Comparison of ENCODE assay signal across 29 cellular contexts in genomic region chr1:208599063-208599462, GRCh38.
"Had no signal": no experiment of that assay in that cellular context is flagged by ENCODE, and none has a peak within 500 bp of the region (broad histone marks: within the 10 kb centered on the region; RNA-seq: fewer than 3 reads in every experiment).

No MANE protein-coding gene starts in this region.

- H3K9me3 ChIP-seq: heart left ventricle, left ventricle myocardium inferior, neutrophil, ovary, right atrium auricular region, right lobe of liver, stomach, suprapubic skin, thoracic aorta, tibial artery, upper lobe of right lung had no signal

- H3K4me3 ChIP-seq: heart left ventricle, left ventricle myocardium inferior, lung, ovary, right atrium auricular region, right lobe of liver, skin epidermis, stomach, suprapubic skin, thoracic aorta, tibial artery, upper lobe of right lung had no signal

- H3K4me3 Mint-ChIP-seq: immature natural killer cell; naive thymus-derived CD8-positive, alpha-beta T cell; nephron; neural crest cell; stimulated activated naive B cell treated with anti-CD40 and anti-IgM and Interleukin-4, amounts not matched to agents 10 μg/mL and 1 μg/mL and 100 μg/mL, for 72 hours had no signal

- H3K27me3 ChIP-seq: heart left ventricle, neutrophil, ovary, right atrium auricular region, right lobe of liver, stomach, tibial artery, upper lobe of right lung had no signal

- ATAC-seq: heart left ventricle; naive thymus-derived CD8-positive, alpha-beta T cell; right lobe of liver; stimulated activated naive B cell treated with anti-CD40 and anti-IgM and Interleukin-4, amounts not matched to agents 10 μg/mL and 1 μg/mL and 100 μg/mL, for 72 hours; stimulated activated naive CD8-positive, alpha-beta T cell treated with anti-CD3 and anti-CD28 coated beads, Interleukin-15, Interleukin-2, amounts not matched to agents 100 U/mL and 50 U/mL, for 24 hours; upper lobe of right lung had no signal

- DNase-seq: heart left ventricle; hypothalamus; immature natural killer cell; islet precursor cell; left ventricle myocardium inferior; mesendoderm; naive thymus-derived CD8-positive, alpha-beta T cell; occipital lobe; ovary; right lobe of liver; stimulated activated CD4-positive, alpha-beta T cell treated with anti-CD3 and anti-CD28 coated beads, Interleukin-12 subunit alpha, Interleukin-12 subunit beta, amount 100 ng/mL, for 4 hours; stimulated activated CD4-positive, alpha-beta T cell treated with anti-CD3 and anti-CD28 coated beads, Interleukin-15, amount 100 ng/mL, for 24 hours; stimulated activated CD4-positive, alpha-beta T cell treated with anti-CD3 and anti-CD28 coated beads, Interleukin-2, amount 100 ng/mL, for 24 hours; stimulated activated CD4-positive, alpha-beta T cell treated with anti-CD3 and anti-CD28 coated beads, Interleukin-4, amount 100 ng/mL, for 1 hour; stimulated activated naive B cell treated with anti-CD40 and anti-IgM and Interleukin-4, amounts not matched to agents 10 μg/mL and 1 μg/mL and 100 μg/mL, for 72 hours; stimulated activated naive CD8-positive, alpha-beta T cell treated with anti-CD3 and anti-CD28 coated beads, Interleukin-15, Interleukin-2, amounts not matched to agents 100 U/mL and 50 U/mL, for 24 hours; stomach; tibial artery; trophoblast cell; upper lobe of right lung had no signal

- H3K36me3 ChIP-seq: heart left ventricle, left ventricle myocardium inferior, neutrophil, ovary, right atrium auricular region, right lobe of liver, stomach, suprapubic skin, thoracic aorta, tibial artery, upper lobe of right lung had no signal

- H3K4me1 Mint-ChIP-seq: immature natural killer cell; naive thymus-derived CD8-positive, alpha-beta T cell had no signal

- H3K27ac ChIP-seq: heart left ventricle, left ventricle myocardium inferior, neutrophil, ovary, right atrium auricular region, right lobe of liver, skin epidermis, stomach, suprapubic skin, thoracic aorta, tibial artery, upper lobe of right lung had no signal

- H3K27me3 Mint-ChIP-seq: stimulated activated naive B cell treated with anti-CD40 and anti-IgM and Interleukin-4, amounts not matched to agents 10 μg/mL and 1 μg/mL and 100 μg/mL, for 72 hours had no signal

- H3K36me3 Mint-ChIP-seq: immature natural killer cell; naive thymus-derived CD8-positive, alpha-beta T cell; stimulated activated naive B cell treated with anti-CD40 and anti-IgM and Interleukin-4, amounts not matched to agents 10 μg/mL and 1 μg/mL and 100 μg/mL, for 72 hours had no signal

- H3K9me3 Mint-ChIP-seq: naive thymus-derived CD8-positive, alpha-beta T cell; nephron; neural crest cell; stimulated activated naive B cell treated with anti-CD40 and anti-IgM and Interleukin-4, amounts not matched to agents 10 μg/mL and 1 μg/mL and 100 μg/mL, for 72 hours had no signal

- H3K27ac Mint-ChIP-seq: immature natural killer cell; naive thymus-derived CD8-positive, alpha-beta T cell; nephron; progenitor cell of endocrine pancreas; stimulated activated naive B cell treated with anti-CD40 and anti-IgM and Interleukin-4, amounts not matched to agents 10 μg/mL and 1 μg/mL and 100 μg/mL, for 72 hours had no signal

- H3K4me1 ChIP-seq: right lobe of liver, suprapubic skin, upper lobe of right lung had no signal
